11 cellular contexts compared by ENCODE assay signal in the genomic region with DNA sequence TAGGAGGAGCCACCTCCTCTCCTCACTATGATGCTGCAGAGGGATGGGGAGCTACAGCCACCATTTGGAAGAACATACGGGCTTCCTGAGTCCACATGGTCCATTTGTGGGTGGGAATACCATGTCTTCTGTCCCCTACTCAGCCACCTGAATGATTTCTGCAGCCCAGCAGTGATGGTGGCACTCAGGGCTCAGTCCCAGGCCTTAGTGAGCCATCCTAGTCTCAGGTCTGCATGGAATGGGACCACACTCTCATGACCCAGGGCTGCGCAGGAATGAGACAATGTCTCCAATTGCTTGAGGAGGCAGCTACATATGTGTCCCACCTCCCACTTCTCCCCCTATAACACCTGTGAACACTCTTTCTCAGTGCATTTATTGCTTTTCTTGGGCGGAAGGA. TPM values are rescaled to one million over a fixed set of nuclear protein-coding genes. Genes with fewer than 3 reads are reported as not detected.
"Had no signal": no experiment of that assay in that cellular context is flagged by ENCODE, and none has a peak within 500 bp of the region (broad histone marks: within the 10 kb centered on the region; RNA-seq: fewer than 3 reads in every experiment).

No MANE protein-coding gene starts in this region.

- H3K36me3 ChIP-seq: HAP-1 had no signal

- H3K27ac ChIP-seq: GM23248 had no signal

- ATAC-seq: HCT116, K562 had no signal

- H3K9ac ChIP-seq: GM23248 had no signal

- H3K4me3 Mint-ChIP-seq: HFFc6 had no signal

- H3K9me3 ChIP-seq: HAP-1 had no signal

- H3K27ac Mint-ChIP-seq: HFFc6 had no signal

- DNase-seq: GM23248, GOT3, H7, HFFc6, IMR-90, KG1 had no signal

- H2AFZ ChIP-seq: GM23248 had no signal

- H3K4me1 ChIP-seq: HAP-1 had no signal

- H3K4me3 ChIP-seq: GM23248, HAP-1, K562 had no signal

RNA-seq across cellular contexts. Expression of a gene that starts 4.8 kb away (rescaled TPM):
- total RNA-seq: GM23248, H4, H7, HFFc6, HT-29, IMR-90 had no signal
- polyA plus RNA-seq: GM23248, IMR-90 had no signal

RNA-seq across cellular contexts. Expression of a gene that starts 55.4 kb away (rescaled TPM):
- total RNA-seq: GM23248, H4, H7, HFFc6, IMR-90 had no signal
- polyA plus RNA-seq: GM23248, IMR-90, K562 had no signal
